24 cellular contexts compared by ENCODE assay signal in genomic region chr6:165769401-165769800, GRCh38.
"Had no signal": no experiment of that assay in that cellular context is flagged by ENCODE, and none has a peak within 500 bp of the region (broad histone marks: within the 10 kb centered on the region; RNA-seq: fewer than 3 reads in every experiment).

No MANE protein-coding gene starts in this region.

- ATAC-seq: activated CD8-positive, alpha-beta T cell treated with anti-CD3 and anti-CD28 coated beads, Interleukin-2, amount 10 ng/mL, durations not matched to agents 7 days and 5 days; activated naive CD8-positive, alpha-beta T cell treated with anti-CD3 and anti-CD28 coated beads, Interleukin-2, amount 50 U/mL, for 24 hours; natural killer cell treated with Interleukin-12 subunit alpha and Interleukin-12 subunit beta and Interleukin-15 and Interleukin-18, amount 100 ng/mL, for 72 hours; sciatic nerve; stimulated activated effector memory CD8-positive, alpha-beta T cell treated with anti-CD3 and anti-CD28 coated beads, Interleukin-12 subunit alpha, Interleukin-12 subunit beta, amount 100 ng/mL, for 72 hours had no signal

- H3K4me1 Mint-ChIP-seq: activated CD4-positive, alpha-beta T cell treated with anti-CD3 and anti-CD28 coated beads, Interleukin-2, amount 10 ng/mL, durations not matched to agents 24 days and 14 days; activated naive CD4-positive, alpha-beta T cell treated with anti-CD3 and anti-CD28 coated beads, Interleukin-2, amount 10 ng/mL, durations not matched to agents 7 days and 5 days; activated naive CD8-positive, alpha-beta T cell treated with anti-CD3 and anti-CD28 coated beads, Interleukin-2, amount 50 U/mL, for 24 hours; stimulated activated effector memory CD8-positive, alpha-beta T cell treated with anti-CD3 and anti-CD28 coated beads, Interleukin-12 subunit alpha, Interleukin-12 subunit beta, amount 100 ng/mL, for 72 hours had no signal

- H3K9me3 Mint-ChIP-seq: activated CD4-positive, alpha-beta T cell treated with anti-CD3 and anti-CD28 coated beads, Interleukin-2, amount 10 ng/mL, durations not matched to agents 24 days and 14 days; activated naive CD4-positive, alpha-beta T cell treated with anti-CD3 and anti-CD28 coated beads, Interleukin-2, amount 10 ng/mL, durations not matched to agents 7 days and 5 days; activated naive CD8-positive, alpha-beta T cell treated with anti-CD3 and anti-CD28 coated beads, Interleukin-2, amount 50 U/mL, for 24 hours; natural killer cell treated with Interleukin-12 subunit alpha and Interleukin-12 subunit beta and Interleukin-15 and Interleukin-18, amount 100 ng/mL, for 72 hours had no signal

- H3K4me3 ChIP-seq: hepatocyte, lower lobe of right lung, smooth muscle cell, upper lobe of right lung had no signal

- H3K36me3 Mint-ChIP-seq: activated naive CD4-positive, alpha-beta T cell treated with anti-CD3 and anti-CD28 coated beads, Interleukin-2, amount 10 ng/mL, durations not matched to agents 7 days and 5 days; natural killer cell treated with Interleukin-12 subunit alpha and Interleukin-12 subunit beta and Interleukin-15 and Interleukin-18, amount 100 ng/mL, for 72 hours; stimulated activated effector memory CD8-positive, alpha-beta T cell treated with anti-CD3 and anti-CD28 coated beads, Interleukin-12 subunit alpha, Interleukin-12 subunit beta, amount 100 ng/mL, for 72 hours had no signal

- DNase-seq: activated CD4-positive, alpha-beta T cell treated with anti-CD3 and anti-CD28 coated beads, Interleukin-2, amount 10 ng/mL, durations not matched to agents 24 days and 14 days; activated CD8-positive, alpha-beta memory T cell treated with anti-CD3 and anti-CD28 coated beads, Interleukin-2, amount 50 U/mL, for 48 hours; activated CD8-positive, alpha-beta T cell treated with anti-CD3 and anti-CD28 coated beads, Interleukin-2, amount 10 ng/mL, durations not matched to agents 7 days and 5 days; activated effector memory CD4-positive, alpha-beta T cell treated with Interleukin-2 at 50 U/mL for 16 hours; activated naive CD4-positive, alpha-beta T cell treated with anti-CD3 and anti-CD28 coated beads, Interleukin-2, amount 10 ng/mL, durations not matched to agents 7 days and 5 days; activated naive CD8-positive, alpha-beta T cell treated with anti-CD3 and anti-CD28 coated beads, Interleukin-2, amount 50 U/mL, for 24 hours; activated T-cell treated with anti-CD3 and anti-CD28 coated beads, Interleukin-2, amount 50 U/mL, for 48 hours; aorta; cerebellar nuclear complex; cortex of kidney; effector memory CD4-positive, alpha-beta T cell; foreskin fibroblast; lower lobe of right lung; stimulated activated CD4-positive, alpha-beta T cell treated with anti-CD3 and anti-CD28 coated beads, Interleukin-4, amount 100 ng/mL, for 1 hour; T-helper 1 cell; T-helper 9 cell; upper lobe of right lung had no signal

- H3K27me3 Mint-ChIP-seq: activated CD4-positive, alpha-beta T cell treated with anti-CD3 and anti-CD28 coated beads, Interleukin-2, amount 10 ng/mL, durations not matched to agents 24 days and 14 days; activated naive CD4-positive, alpha-beta T cell treated with anti-CD3 and anti-CD28 coated beads, Interleukin-2, amount 10 ng/mL, durations not matched to agents 7 days and 5 days had no signal

- H3K4me3 Mint-ChIP-seq: activated CD4-positive, alpha-beta T cell treated with anti-CD3 and anti-CD28 coated beads, Interleukin-2, amount 10 ng/mL, durations not matched to agents 24 days and 14 days; activated CD8-positive, alpha-beta T cell treated with anti-CD3 and anti-CD28 coated beads, Interleukin-2, amount 10 ng/mL, durations not matched to agents 7 days and 5 days; activated naive CD4-positive, alpha-beta T cell treated with anti-CD3 and anti-CD28 coated beads, Interleukin-2, amount 10 ng/mL, durations not matched to agents 7 days and 5 days; activated naive CD8-positive, alpha-beta T cell treated with anti-CD3 and anti-CD28 coated beads, Interleukin-2, amount 50 U/mL, for 24 hours; natural killer cell treated with Interleukin-12 subunit alpha and Interleukin-12 subunit beta and Interleukin-15 and Interleukin-18, amount 100 ng/mL, for 72 hours; stimulated activated effector memory CD8-positive, alpha-beta T cell treated with anti-CD3 and anti-CD28 coated beads, Interleukin-12 subunit alpha, Interleukin-12 subunit beta, amount 100 ng/mL, for 72 hours had no signal

- H3K27ac ChIP-seq: hepatocyte, lower lobe of right lung, neutrophil, parathyroid adenoma, upper lobe of right lung had no signal

- H3K36me3 ChIP-seq: lower lobe of right lung, neutrophil, upper lobe of right lung had no signal

- H3K27ac Mint-ChIP-seq: activated CD4-positive, alpha-beta T cell treated with anti-CD3 and anti-CD28 coated beads, Interleukin-2, amount 10 ng/mL, durations not matched to agents 24 days and 14 days; activated CD8-positive, alpha-beta T cell treated with anti-CD3 and anti-CD28 coated beads, Interleukin-2, amount 10 ng/mL, durations not matched to agents 7 days and 5 days; activated naive CD4-positive, alpha-beta T cell treated with anti-CD3 and anti-CD28 coated beads, Interleukin-2, amount 10 ng/mL, durations not matched to agents 7 days and 5 days; activated naive CD8-positive, alpha-beta T cell treated with anti-CD3 and anti-CD28 coated beads, Interleukin-2, amount 50 U/mL, for 24 hours; natural killer cell treated with Interleukin-12 subunit alpha and Interleukin-12 subunit beta and Interleukin-15 and Interleukin-18, amount 100 ng/mL, for 72 hours; stimulated activated effector memory CD8-positive, alpha-beta T cell treated with anti-CD3 and anti-CD28 coated beads, Interleukin-12 subunit alpha, Interleukin-12 subunit beta, amount 100 ng/mL, for 72 hours had no signal

- H3K27me3 ChIP-seq: hepatocyte, neutrophil, upper lobe of right lung had no signal

- H3K4me1 ChIP-seq: parathyroid adenoma had no signal

- H3K9me3 ChIP-seq: lower lobe of right lung, neutrophil, upper lobe of right lung had no signal
